In the genomic region with DNA sequence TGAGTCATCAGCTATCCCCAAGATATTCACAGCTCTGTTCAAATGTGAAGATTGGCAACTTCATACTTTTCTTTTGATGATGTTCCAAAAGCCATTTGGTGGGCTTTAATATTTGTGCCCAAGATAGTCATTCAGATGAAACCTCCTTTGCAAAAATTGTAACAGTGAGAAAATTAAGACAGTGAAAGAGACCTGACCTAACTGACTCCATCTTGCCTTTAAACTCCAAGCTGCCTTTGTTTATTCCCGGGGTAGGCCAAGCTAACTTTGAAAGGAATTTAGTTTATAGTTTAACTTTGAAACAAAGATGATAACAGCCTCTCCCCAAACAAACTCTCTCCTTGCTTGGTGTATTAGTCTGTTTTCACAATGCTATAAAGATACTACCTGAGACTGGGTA, we compare ENCODE assay signal across 2 cellular contexts.
TF ChIP-seq lines count a peak whose summit lies in the region.

No MANE protein-coding gene starts in this region.

TF ChIP-seq in GM23338, 12 proteins besides CTCF, POLR2A, EP300 and RAD21:
- TF ChIP-seq POLR2AphosphoS5 (IDR thresholded peaks at IDR 0.05; ENCODE audit: low read depth) (no peak), ETS1 (IDR thresholded peaks at IDR 0.05) (no peak), CREB1 (CRISPR knock-in tag; IDR thresholded peaks at IDR 0.05; ENCODE audit: low read depth) (no peak), ZNF114 (CRISPR knock-in tag; IDR thresholded peaks at IDR 0.05) (no peak)
TF ChIP-seq in GM23338: peak in this region for 0.

TF ChIP-seq in H1, 55 proteins besides CTCF, POLR2A, EP300 and RAD21:
- no peak for TF ChIP-seq ZNF274 (IDR thresholded peaks at IDR 0.05; ENCODE audit: borderline replicate concordance, extremely low read depth, low read length)
- no peak for TF ChIP-seq FOSL1 (IDR thresholded peaks at IDR 0.05; ENCODE audit: insufficient read depth, low read depth, low read length)
- no peak for TF ChIP-seq BRCA1 (IDR thresholded peaks at IDR 0.05; ENCODE audit: low read depth, low read length)
- TF ChIP-seq CHD1 (IDR thresholded peaks at IDR 0.05; ENCODE audit: low read depth, low read length): no peak
- TF ChIP-seq EZH2 (IDR thresholded peaks at IDR 0.05; ENCODE audit: low read depth, low read length, severe bottlenecking): no peak
